In genomic region chr16:11682655-11683096, GRCh38 we compare ENCODE assay signal across 8 cellular contexts. TPM values are rescaled to one million over a fixed set of nuclear protein-coding genes. Genes with fewer than 3 reads are reported as not detected.
A peak's percentile ranks its signal among the peaks of the same experiment; 100 is the strongest.
DNase-seq lines count a peak whose midpoint lies in the region; ATAC-seq, FAIRE-seq and TF ChIP-seq lines count a peak whose summit lies in the region.

No MANE protein-coding gene starts in this region.

- H3K79me2 ChIP-seq in PC-9 (ENCODE audit: low read depth) = no peaks in the 10 kb centered on the region

- H3K36me3 Mint-ChIP-seq in osteocyte (ENCODE audit: unreplicated experiment) = peaks cover 56% of the 10 kb centered on the region

- intact Hi-C loops in ascending aorta (cut with DNase I) = no loop called here
- intact Hi-C loops in PC-9 (cut with micrococcal nuclease; ENCODE audit: unreplicated experiment) = no loop called here

- peaks cover 43 to 63% of the 10 kb centered on the region in 2 donors for H3K36me3 ChIP-seq in ascending aorta
- peaks cover 32% of the 10 kb centered on the region for H3K36me3 ChIP-seq in PC-9 (ENCODE audit: low read depth)

- H3K27ac ChIP-seq in ascending aorta = peak overlapping the region; percentile 0 to 57
- H3K27ac ChIP-seq in PC-9 = no peak overlapping the region

- no peak overlapping the region for H3K4me2 ChIP-seq in PC-9

- H3K9me3 Mint-ChIP-seq in osteocyte (ENCODE audit: unreplicated experiment) = no peaks in the 10 kb centered on the region

- H3K27me3 ChIP-seq in ascending aorta (no peaks in the 10 kb centered on the region), PC-9 (ENCODE audit: insufficient read depth, low read depth) (no peaks in the 10 kb centered on the region)

- no peaks in the 10 kb centered on the region for H3K27me3 Mint-ChIP-seq in osteocyte (ENCODE audit: unreplicated experiment)

- DNase-seq in GM12892 (ENCODE audit: insufficient read length) (no peak), ascending aorta (ENCODE audit: low spot score in 2 of 2) (no peak), osteocyte (ENCODE audit: extremely low spot score, unreplicated experiment) (no peak), NCI-H1417 treated with DMSO at 0.1 percent for 48 hours (lab: John Stamatoyannopoulos, UW) (no peak), PC-9 (no peak), GM19240 (ENCODE audit: insufficient read length, low spot score) (no peak)

- TF ChIP-seq CTCF in ascending aorta (IDR thresholded peaks at IDR 0.05) (no peak), osteocyte (IDR thresholded peaks at IDR 0.05) (no peak), PC-9 (conservative IDR thresholded peaks at IDR 0.05) (no peak)

- peaks cover 25% of the 10 kb centered on the region for H3K4me1 Mint-ChIP-seq in osteocyte (ENCODE audit: unreplicated experiment)

- BruUV-seq in PC-9 (replicated peaks; lab: Mats Ljungman, UMichigan) = no TSS peak

- no peak for TF ChIP-seq POLR2A in GM12892 (IDR thresholded peaks at IDR 0.05; ENCODE audit: low read depth, low read length)

- no peak overlapping the region for H3K4me3 Mint-ChIP-seq in osteocyte (ENCODE audit: unreplicated experiment)

- H3K4me1 ChIP-seq in ascending aorta = peaks cover 0 to 18% of the 10 kb centered on the region in 2 donors
- no peaks in the 10 kb centered on the region for H3K4me1 ChIP-seq in PC-9 (replicated peaks; ENCODE audit: insufficient read depth)

- peak; percentile 77 for FAIRE-seq in GM12892 (lab: Jason Lieb, UNC)

- no peak overlapping the region for H2AFZ ChIP-seq in PC-9

- no peaks in the 10 kb centered on the region for H3K9me2 ChIP-seq in PC-9 (ENCODE audit: insufficient read depth)

- peaks cover 9% of the 10 kb centered on the region; the same call in 1 of the 2 replicates for H3F3A ChIP-seq in PC-9 (ENCODE audit: insufficient read depth, low read depth)

- H3K4me3 ChIP-seq in ascending aorta (no peak overlapping the region), PC-9 (no peak overlapping the region)

- POLR2A ChIA-PET in PC-9 (lab: Charles Lee; ENCODE audit: unreplicated experiment) = no interaction called here

- CTCF ChIA-PET in PC-9 (lab: Charles Lee) = no interaction called here

- ATAC-seq in HG03196 (IDR thresholded peaks at IDR 0.05; ENCODE audit: unreplicated experiment) (peak; percentile 20), GM21526 (IDR thresholded peaks at IDR 0.05; ENCODE audit: low FRiP score, unreplicated experiment) (no peak)

- no peaks in the 10 kb centered on the region for H3K9me3 ChIP-seq in ascending aorta
- H3K9me3 ChIP-seq in PC-9 (ENCODE audit: insufficient read depth, low read depth) = no peaks in the 10 kb centered on the region

- peak overlapping the region; percentile 74 for H3K27ac Mint-ChIP-seq in osteocyte (ENCODE audit: unreplicated experiment)

- peaks cover 3% of the 10 kb centered on the region; the same call in 1 of the 2 replicates for H4K20me1 ChIP-seq in PC-9 (ENCODE audit: insufficient read depth)

RNA-seq across cellular contexts. Expression of gene SNN, which starts 14.4 kb away (rescaled TPM):
- polyA plus RNA-seq in GM12892 (2012; ENCODE audit: missing spikeins) = 23.2 TPM
- total RNA-seq in ascending aorta (2.1 TPM), osteocyte (23.4 and 24.0 TPM in 2 replicates), PC-9 (2021) (12.6 and 17.0 TPM in 2 replicates)

RNA-seq across cellular contexts. Expression of gene TXNDC11, which starts 60.0 kb away (rescaled TPM):
- polyA plus RNA-seq in GM12892 (2012; ENCODE audit: missing spikeins) = 37.2 TPM
- total RNA-seq in ascending aorta = 86.5 TPM
- 31.9 and 32.3 TPM in 2 replicates for total RNA-seq in osteocyte
- 30.9 and 40.9 TPM in 2 replicates for total RNA-seq in PC-9 (2021)
